In genomic region chr7:147916573-147916972, GRCh38 we compare ENCODE assay signal across 28 cellular contexts.
"Had no signal": no experiment of that assay in that cellular context is flagged by ENCODE, and none has a peak within 500 bp of the region (broad histone marks: within the 10 kb centered on the region; RNA-seq: fewer than 3 reads in every experiment).

No MANE protein-coding gene starts in this region.

- H2AFZ ChIP-seq: hepatocyte had no signal

- H3K4me3 ChIP-seq: colonic mucosa, coronary artery, dorsolateral prefrontal cortex, esophagus muscularis mucosa, esophagus squamous epithelium, gastrocnemius medialis, gastroesophageal sphincter, heart left ventricle, heart right ventricle, hepatocyte had no signal

- H3K4me1 ChIP-seq: colonic mucosa, esophagus muscularis mucosa, esophagus squamous epithelium, foreskin keratinocyte, gastroesophageal sphincter had no signal

- ATAC-seq: effector memory CD8-positive, alpha-beta T cell; esophagus mucosa; foreskin keratinocyte; gastrocnemius medialis; gastroesophageal sphincter; heart left ventricle; heart right ventricle had no signal

- H3K36me3 ChIP-seq: colonic mucosa, esophagus muscularis mucosa, esophagus squamous epithelium, gastrocnemius medialis, gastroesophageal sphincter, heart left ventricle, heart right ventricle had no signal

- H3K27me3 ChIP-seq: colonic mucosa, dorsolateral prefrontal cortex, esophagus muscularis mucosa, esophagus squamous epithelium, foreskin keratinocyte, gastrocnemius medialis, gastroesophageal sphincter, heart left ventricle, heart right ventricle, hepatocyte had no signal

- FAIRE-seq: endometrium, endothelial cell of umbilical vein, frontal cortex had no signal

- DNase-seq: colonic mucosa; cortex of kidney; dermis blood vessel endothelial cell; dorsolateral prefrontal cortex; effector CD4-positive, alpha-beta T cell; effector CD8-positive, alpha-beta T cell; effector memory CD4-positive, alpha-beta T cell; effector memory CD8-positive, alpha-beta T cell; endodermal cell; erythroblast; esophagus squamous epithelium; foreskin fibroblast; foreskin keratinocyte; foreskin melanocyte; gastrocnemius medialis; glutamatergic neuron; head of caudate nucleus; heart left ventricle; heart right ventricle had no signal

- H3K79me2 ChIP-seq: hepatocyte had no signal

- H3K9me3 ChIP-seq: colonic mucosa, esophagus muscularis mucosa, esophagus squamous epithelium, gastrocnemius medialis, gastroesophageal sphincter, heart left ventricle, heart right ventricle had no signal

- H3K4me2 ChIP-seq: hepatocyte had no signal

- H3K27ac ChIP-seq: colonic mucosa, coronary artery, dorsolateral prefrontal cortex, epithelial cell of prostate, esophagus muscularis mucosa, esophagus squamous epithelium, foreskin keratinocyte, gastrocnemius medialis, gastroesophageal sphincter, heart left ventricle, heart right ventricle, hepatocyte had no signal
